In the genomic region with DNA sequence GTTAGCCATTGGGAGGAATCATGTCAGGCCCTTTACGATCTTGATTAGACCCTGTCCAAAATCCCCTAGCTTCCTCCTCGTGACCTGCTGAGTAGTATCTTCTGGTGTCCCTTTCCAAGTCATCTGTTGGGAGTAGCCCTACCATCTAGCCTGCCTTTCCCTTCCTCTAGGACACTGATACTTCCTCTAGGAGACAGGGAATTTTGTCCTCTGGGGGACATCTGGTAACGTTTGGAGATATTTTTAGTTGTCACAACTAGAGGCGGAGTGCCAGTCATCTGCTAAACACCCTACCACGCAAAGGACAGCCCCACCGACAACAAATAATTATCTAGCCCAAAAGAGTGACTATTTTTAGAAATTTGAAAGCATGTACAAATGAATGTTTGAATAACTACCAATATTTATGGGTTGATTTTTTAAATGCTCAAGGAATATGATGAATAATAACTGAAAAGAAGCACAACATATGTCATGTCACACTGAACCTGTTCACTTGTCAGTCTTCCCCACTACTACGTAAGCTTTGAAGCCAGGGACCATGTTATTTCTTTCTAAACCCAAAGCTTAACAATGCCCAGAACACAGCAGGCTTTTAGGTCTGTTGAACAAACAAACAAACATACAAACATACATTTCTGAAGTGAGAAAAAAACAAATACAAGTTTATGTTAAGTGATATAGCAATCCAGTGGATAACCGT, we compare ENCODE assay signal across 1 cellular context.
TF ChIP-seq lines count a peak whose summit lies in the region.

No MANE protein-coding gene starts in this region.

TF ChIP-seq in K562, 482 proteins besides CTCF, POLR2A, EP300 and RAD21 (continued from another document):
- TF ChIP-seq NR0B1 (IDR thresholded peaks at IDR 0.05; ENCODE audit: partially characterized antibody) (no peak), ZBTB9 (CRISPR knock-in tag; IDR thresholded peaks at IDR 0.05) (no peak), ZNF444 (CRISPR knock-in tag; IDR thresholded peaks at IDR 0.05) (no peak), PATZ1 (CRISPR knock-in tag; IDR thresholded peaks at IDR 0.05; ENCODE audit: borderline replicate concordance) (no peak), ZNF274 (IDR thresholded peaks at IDR 0.05; ENCODE audit: borderline replicate concordance, low read depth, low read length) (no peak)
- TF ChIP-seq, protein P1, sequence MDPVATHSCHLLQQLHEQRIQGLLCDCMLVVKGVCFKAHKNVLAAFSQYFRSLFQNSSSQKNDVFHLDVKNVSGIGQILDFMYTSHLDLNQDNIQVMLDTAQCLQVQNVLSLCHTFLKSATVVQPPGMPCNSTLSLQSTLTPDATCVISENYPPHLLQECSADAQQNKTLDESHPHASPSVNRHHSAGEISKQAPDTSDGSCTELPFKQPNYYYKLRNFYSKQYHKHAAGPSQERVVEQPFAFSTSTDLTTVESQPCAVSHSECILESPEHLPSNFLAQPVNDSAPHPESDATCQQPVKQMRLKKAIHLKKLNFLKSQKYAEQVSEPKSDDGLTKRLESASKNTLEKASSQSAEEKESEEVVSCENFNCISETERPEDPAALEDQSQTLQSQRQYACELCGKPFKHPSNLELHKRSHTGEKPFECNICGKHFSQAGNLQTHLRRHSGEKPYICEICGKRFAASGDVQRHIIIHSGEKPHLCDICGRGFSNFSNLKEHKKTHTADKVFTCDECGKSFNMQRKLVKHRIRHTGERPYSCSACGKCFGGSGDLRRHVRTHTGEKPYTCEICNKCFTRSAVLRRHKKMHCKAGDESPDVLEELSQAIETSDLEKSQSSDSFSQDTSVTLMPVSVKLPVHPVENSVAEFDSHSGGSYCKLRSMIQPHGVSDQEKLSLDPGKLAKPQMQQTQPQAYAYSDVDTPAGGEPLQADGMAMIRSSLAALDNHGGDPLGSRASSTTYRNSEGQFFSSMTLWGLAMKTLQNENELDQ (CRISPR knock-in tag; IDR thresholded peaks at IDR 0.05; ENCODE audit: borderline replicate concordance) = no peak
